In genomic region chr22:36180038-36180880, GRCh38 we compare ENCODE assay signal across 8 cellular contexts. TPM values are rescaled to one million over a fixed set of nuclear protein-coding genes. Genes with fewer than 3 reads are reported as not detected.
DNase-seq lines count a peak whose midpoint lies in the region; ATAC-seq and TF ChIP-seq lines count a peak whose summit lies in the region.

No MANE protein-coding gene starts in this region.

- intact Hi-C loops in OCI-LY7 (cut with micrococcal nuclease; ENCODE audit: unreplicated experiment), result loop anchor here (1.0 to 5.0 kb wide), 3 partner anchors 35 to 250 kb away; no protein-coding TSS in a partner anchor

- POLR2A ChIA-PET in OCI-LY7 (lab: Charles Lee), result no interaction called here

- no peaks in the 10 kb centered on the region for H3K9me3 ChIP-seq in GM23248 (ENCODE audit: low read depth)
- no peaks in the 10 kb centered on the region for H3K9me3 ChIP-seq in OCI-LY7 (ENCODE audit: low read length)

- 44% methylated on average over 22 of the region's 22 CpGs for WGBS in GM23248 (ENCODE audit: low coverage in 1 of 2, low lambda C conversion rate in 2 of 2, missing lambda C conversion rate in 2 of 2), 2 experiments

- in situ Hi-C loops in GM23248 (cut with MboI), result loop anchor here (5.0 to 25.0 kb wide), 2 partner anchors 33 to 307 kb away; partner anchors contain the start of gene TXN2

- H3K9me2 ChIP-seq in GM23248 (ENCODE audit: insufficient read depth) (no peaks in the 10 kb centered on the region), OCI-LY7 (ENCODE audit: insufficient read depth, low read length) (no peaks in the 10 kb centered on the region)

- no peaks in the 10 kb centered on the region for H3K36me3 Mint-ChIP-seq in natural killer cell treated with Interleukin-12 subunit alpha and Interleukin-12 subunit beta and Interleukin-15 and Interleukin-18, amount 100 ng/mL, for 72 hours
- H3K36me3 Mint-ChIP-seq in stimulated activated naive B cell treated with anti-CD40 and anti-IgM and Interleukin-4, amounts not matched to agents 10 μg/mL and 1 μg/mL and 100 μg/mL, for 72 hours, result no peaks in the 10 kb centered on the region

- H3K27ac Mint-ChIP-seq in natural killer cell treated with Interleukin-12 subunit alpha and Interleukin-12 subunit beta and Interleukin-15 and Interleukin-18, amount 100 ng/mL, for 72 hours, result no peak overlapping the region
- H3K27ac Mint-ChIP-seq in stimulated activated naive B cell treated with anti-CD40 and anti-IgM and Interleukin-4, amounts not matched to agents 10 μg/mL and 1 μg/mL and 100 μg/mL, for 72 hours, result no peak overlapping the region

- TF ChIP-seq CTCF in OCI-LY7 (conservative IDR thresholded peaks at IDR 0.05; ENCODE audit: low read length), result peak; percentile 88

- H3K36me3 ChIP-seq in GM23248 (ENCODE audit: low read depth) (no peaks in the 10 kb centered on the region), OCI-LY7 (ENCODE audit: insufficient read depth, low read length) (no peaks in the 10 kb centered on the region)

- no peaks in the 10 kb centered on the region for H3K9me3 Mint-ChIP-seq in natural killer cell treated with Interleukin-12 subunit alpha and Interleukin-12 subunit beta and Interleukin-15 and Interleukin-18, amount 100 ng/mL, for 72 hours
- no peaks in the 10 kb centered on the region for H3K9me3 Mint-ChIP-seq in stimulated activated naive B cell treated with anti-CD40 and anti-IgM and Interleukin-4, amounts not matched to agents 10 μg/mL and 1 μg/mL and 100 μg/mL, for 72 hours

- H3K79me2 ChIP-seq in GM23248 (ENCODE audit: insufficient read depth) (no peaks in the 10 kb centered on the region), OCI-LY7 (ENCODE audit: insufficient read depth, low read depth, low read length) (no peaks in the 10 kb centered on the region)

- no TSS peak for BruUV-seq in OCI-LY7 (replicated peaks; lab: Mats Ljungman, UMichigan)

- H3K4me1 ChIP-seq in GM23248 (ENCODE audit: insufficient read depth) (peaks cover 7% of the 10 kb centered on the region), OCI-LY7 (ENCODE audit: insufficient read depth, low read length, poor library complexity, severe bottlenecking) (no peaks in the 10 kb centered on the region)

- H3K4me3 ChIP-seq in GM23248 (no peak overlapping the region), OCI-LY7 (ENCODE audit: low read depth, low read length, poor library complexity, severe bottlenecking) (no peak overlapping the region)

- peak; percentile 90 to 93 for ATAC-seq in natural killer cell treated with Interleukin-12 subunit alpha and Interleukin-12 subunit beta and Interleukin-15 and Interleukin-18, amount 100 ng/mL, for 72 hours
- peak; percentile 98 to 100 for ATAC-seq in stimulated activated naive B cell treated with anti-CD40 and anti-IgM and Interleukin-4, amounts not matched to agents 10 μg/mL and 1 μg/mL and 100 μg/mL, for 72 hours (replicated peaks)
- no peak for ATAC-seq in GM19463 (IDR thresholded peaks at IDR 0.05; ENCODE audit: unreplicated experiment)

- no peak overlapping the region for H3K27ac ChIP-seq in GM23248
- no peak overlapping the region for H3K27ac ChIP-seq in OCI-LY7 (ENCODE audit: low read depth, low read length, poor library complexity, severe bottlenecking)

- no peaks in the 10 kb centered on the region for H3F3A ChIP-seq in GM23248 (ENCODE audit: insufficient read depth)

- DNase-seq in AG08395 (ENCODE audit: low spot score) (peak; percentile 87), GM23248 (peak; percentile 81), OCI-LY7 (ENCODE audit: low spot score) (peak; percentile 73), fibroblast of gingiva (ENCODE audit: low read depth) (peak; percentile 51)
- DNase-seq in activated T-cell treated with anti-CD3 and anti-CD28 coated beads, Interleukin-2, amount 50 U/mL, for 1 hour, result peak; percentile 86
- peak; percentile 88 for DNase-seq in natural killer cell treated with Interleukin-12 subunit alpha and Interleukin-12 subunit beta and Interleukin-15 and Interleukin-18, amount 100 ng/mL, for 72 hours (ENCODE audit: low spot score)
- peak; percentile 59 for DNase-seq in stimulated activated naive B cell treated with anti-CD40 and anti-IgM and Interleukin-4, amounts not matched to agents 10 μg/mL and 1 μg/mL and 100 μg/mL, for 72 hours

- H2AFZ ChIP-seq in GM23248, result no peak overlapping the region
- no peak overlapping the region for H2AFZ ChIP-seq in OCI-LY7 (ENCODE audit: low read length)

- no peak overlapping the region for H3K4me3 Mint-ChIP-seq in natural killer cell treated with Interleukin-12 subunit alpha and Interleukin-12 subunit beta and Interleukin-15 and Interleukin-18, amount 100 ng/mL, for 72 hours
- H3K4me3 Mint-ChIP-seq in stimulated activated naive B cell treated with anti-CD40 and anti-IgM and Interleukin-4, amounts not matched to agents 10 μg/mL and 1 μg/mL and 100 μg/mL, for 72 hours, result no peak overlapping the region

- CTCF ChIA-PET in OCI-LY7 (lab: Charles Lee; ENCODE audit: unreplicated experiment), result interaction anchor here (0.6 to 0.9 kb wide), 2 partner anchors 20 to 35 kb away, joined by 3 to 4 read pairs; partner anchors contain the start of gene APOL3

- H4K20me1 ChIP-seq in GM23248 (ENCODE audit: insufficient read depth), result no peaks in the 10 kb centered on the region
- no peaks in the 10 kb centered on the region for H4K20me1 ChIP-seq in OCI-LY7 (ENCODE audit: insufficient read depth, low read length)

- no peak overlapping the region for H3K9ac ChIP-seq in GM23248

- H3K4me2 ChIP-seq in GM23248 (ENCODE audit: unreplicated experiment), result no peak overlapping the region
- no peak overlapping the region for H3K4me2 ChIP-seq in OCI-LY7 (ENCODE audit: low read length)

- H3K27me3 Mint-ChIP-seq in natural killer cell treated with Interleukin-12 subunit alpha and Interleukin-12 subunit beta and Interleukin-15 and Interleukin-18, amount 100 ng/mL, for 72 hours, result no peaks in the 10 kb centered on the region
- H3K27me3 Mint-ChIP-seq in stimulated activated naive B cell treated with anti-CD40 and anti-IgM and Interleukin-4, amounts not matched to agents 10 μg/mL and 1 μg/mL and 100 μg/mL, for 72 hours, result no peaks in the 10 kb centered on the region

- peaks cover 0 to 7% of the 10 kb centered on the region in 2 donors for H3K4me1 Mint-ChIP-seq in natural killer cell treated with Interleukin-12 subunit alpha and Interleukin-12 subunit beta and Interleukin-15 and Interleukin-18, amount 100 ng/mL, for 72 hours (ENCODE audit: low read depth in 2 of 2)
- H3K4me1 Mint-ChIP-seq in stimulated activated naive B cell treated with anti-CD40 and anti-IgM and Interleukin-4, amounts not matched to agents 10 μg/mL and 1 μg/mL and 100 μg/mL, for 72 hours, result peaks cover 2 to 5% of the 10 kb centered on the region in 2 donors

- H3K27me3 ChIP-seq in GM23248 (replicated peaks; ENCODE audit: insufficient read depth), result no peaks in the 10 kb centered on the region

RNA-seq across cellular contexts. Expression of gene APOL3, which starts 19.7 kb away (rescaled TPM):
- 5.5 and 6.2 TPM in 2 replicates for total RNA-seq in GM23248 (2014; rRNA removed; shearing (Covaris generic))
- 3.4 and 4.0 TPM in 2 replicates for polyA plus RNA-seq in GM23248 (2016; fragmentation: Nextera tagmentation; extraction: Ambion mirVana)
- 9.9 and 10.7 TPM in 2 replicates for total RNA-seq in OCI-LY7 (2014; rRNA removed; shearing (Covaris generic))
- total RNA-seq in OCI-LY7 (2022), result 14.4 and 19.6 TPM in 2 replicates
- 100 to 1,000 TPM in 1 of 2 donors, 10 to 100 TPM in 1; 79.8 to 169 TPM for total RNA-seq in natural killer cell treated with Interleukin-12 subunit alpha and Interleukin-12 subunit beta and Interleukin-15 and Interleukin-18, amount 100 ng/mL, for 72 hours

RNA-seq across cellular contexts. Expression of gene APOL4, which starts 21.4 kb away (rescaled TPM):
- total RNA-seq in GM23248 (2014; rRNA removed; shearing (Covaris generic)), result not detected in 2 replicates
- 0.06 TPM in 1 of 2 replicates, not detected in the other for polyA plus RNA-seq in GM23248 (2016; fragmentation: Nextera tagmentation; extraction: Ambion mirVana)
- not detected in 2 replicates for total RNA-seq in OCI-LY7 (2014; rRNA removed; shearing (Covaris generic))
- not detected in 2 replicates for total RNA-seq in OCI-LY7 (2022)
- 1 to 10 TPM in 1 of 2 donors, under 1 TPM in 1; 0.64 to 1.5 TPM for total RNA-seq in natural killer cell treated with Interleukin-12 subunit alpha and Interleukin-12 subunit beta and Interleukin-15 and Interleukin-18, amount 100 ng/mL, for 72 hours

RNA-seq across cellular contexts. Expression of gene APOL2, which starts 59.1 kb away (rescaled TPM):
- total RNA-seq in GM23248 (2014; rRNA removed; shearing (Covaris generic)), result 37.7 and 43.8 TPM in 2 replicates
- 28.4 and 31.6 TPM in 2 replicates for polyA plus RNA-seq in GM23248 (2016; fragmentation: Nextera tagmentation; extraction: Ambion mirVana)
- total RNA-seq in OCI-LY7 (2014; rRNA removed; shearing (Covaris generic)), result 11.8 and 14.9 TPM in 2 replicates
- 9.1 and 12.4 TPM in 2 replicates for total RNA-seq in OCI-LY7 (2022)
- 100 to 1,000 TPM in 1 of 2 donors, 10 to 100 TPM in 1; 92.1 to 231 TPM for total RNA-seq in natural killer cell treated with Interleukin-12 subunit alpha and Interleukin-12 subunit beta and Interleukin-15 and Interleukin-18, amount 100 ng/mL, for 72 hours
